20 cellular contexts compared by ENCODE assay signal in genomic region chr11:110891411-110891810, GRCh38.
DNase-seq lines count a peak whose midpoint lies in the region; ATAC-seq and TF ChIP-seq lines count a peak whose summit lies in the region.
"Had no signal": no experiment of that assay in that cellular context is flagged by ENCODE, and none has a peak within 500 bp of the region (broad histone marks: within the 10 kb centered on the region; RNA-seq: fewer than 3 reads in every experiment).

No MANE protein-coding gene starts in this region.

- H3K4me1 Mint-ChIP-seq in natural killer cell treated with Interleukin-12 subunit alpha and Interleukin-12 subunit beta and Interleukin-15 and Interleukin-18, amount 100 ng/mL, for 72 hours (ENCODE audit: low read depth in 2 of 2) = peaks cover 0 to 4% of the 10 kb centered on the region in 2 donors
- H3K4me1 Mint-ChIP-seq: nephron progenitor cell had no signal

- no peak for TF ChIP-seq EP300 in SK-N-SH (IDR thresholded peaks at IDR 0.05; ENCODE audit: borderline replicate concordance in 1 of 2, low read depth in 1 of 2, low read length in 1 of 2)

- no peaks in the 10 kb centered on the region for H3K36me3 ChIP-seq in SK-N-SH (replicated peaks in 1 of 2; ENCODE audit: control insufficient read depth in 1 of 2, insufficient read depth in 2 of 2, low read length in 1 of 2)
- H3K36me3 ChIP-seq in effector memory CD4-positive, alpha-beta T cell (ENCODE audit: control insufficient read depth, insufficient read depth, low read length) = no peaks in the 10 kb centered on the region
- H3K36me3 ChIP-seq: ascending aorta, tibial nerve had no signal

- ATAC-seq in left colon = peak; percentile 24
- no peak for ATAC-seq in natural killer cell treated with Interleukin-12 subunit alpha and Interleukin-12 subunit beta and Interleukin-15 and Interleukin-18, amount 100 ng/mL, for 72 hours

- TF ChIP-seq CTCF in SK-N-SH (IDR thresholded peaks at IDR 0.05) = no peak
- no peak for TF ChIP-seq CTCF in epithelial cell of proximal tubule (conservative IDR thresholded peaks at IDR 0.05; ENCODE audit: low read depth, low read length)

- H3F3A ChIP-seq in SK-N-SH (replicated peaks; ENCODE audit: insufficient read depth) = peaks cover 12% of the 10 kb centered on the region

- no peaks in the 10 kb centered on the region for H3K9me3 ChIP-seq in SK-N-SH
- H3K9me3 ChIP-seq in effector memory CD4-positive, alpha-beta T cell (ENCODE audit: control insufficient read depth, low read length) = no peaks in the 10 kb centered on the region
- H3K9me3 ChIP-seq: ascending aorta, tibial nerve had no signal

- CTCF ChIA-PET in SK-N-SH (lab: Yijun Ruan, JAX) = no interaction called here

- no peak for TF ChIP-seq RAD21 in SK-N-SH (IDR thresholded peaks at IDR 0.05; ENCODE audit: low read length)

- no peak overlapping the region for H3K4me3 ChIP-seq in SK-N-SH (ENCODE audit: low read depth in 2 of 2, low read length in 1 of 2)
- H3K4me3 ChIP-seq in epithelial cell of proximal tubule (ENCODE audit: low read depth, low read length) = no peak overlapping the region
- no peak overlapping the region for H3K4me3 ChIP-seq in effector memory CD4-positive, alpha-beta T cell (ENCODE audit: insufficient read depth, low read depth, low read length, poor library complexity, severe bottlenecking)
- H3K4me3 ChIP-seq: ascending aorta, tibial nerve had no signal

- H3K27me3 ChIP-seq in SK-N-SH (ENCODE audit: insufficient read depth) = no peaks in the 10 kb centered on the region
- no peaks in the 10 kb centered on the region for H3K27me3 ChIP-seq in effector memory CD4-positive, alpha-beta T cell (replicated peaks; ENCODE audit: control insufficient read depth, insufficient read depth, low read length, poor library complexity, severe bottlenecking)
- H3K27me3 ChIP-seq: ascending aorta, tibial nerve had no signal

- H3K4me2 ChIP-seq in SK-N-SH = no peak overlapping the region

- DNase-seq in AG08395 (ENCODE audit: low spot score) = peak; percentile 35
- no peak for DNase-seq in SK-N-SH
- peak; percentile 53 for DNase-seq in epithelial cell of proximal tubule (ENCODE audit: low read depth)
- no peak for DNase-seq in left colon
- no peak for DNase-seq in GF-D8 (lab: John Stamatoyannopoulos, UW)
- DNase-seq in hypothalamus (lab: John Stamatoyannopoulos, UW) = no peak
- no peak for DNase-seq in effector memory CD4-positive, alpha-beta T cell
- DNase-seq in natural killer cell treated with Interleukin-12 subunit alpha and Interleukin-12 subunit beta and Interleukin-15 and Interleukin-18, amount 100 ng/mL, for 72 hours (ENCODE audit: low spot score) = no peak
- DNase-seq: activated CD4-positive, alpha-beta T cell treated with anti-CD3 and anti-CD28 coated beads, Interleukin-2, amount 50 U/mL, for 1 hour; activated naive CD4-positive, alpha-beta T cell; CD4-positive, alpha-beta T cell; kidney; NCI-H146; nephron progenitor cell; RPMI8226; stimulated activated CD4-positive, alpha-beta T cell treated with anti-CD3 and anti-CD28 coated beads, Interleukin-15, amount 100 ng/mL, for 24 hours; stimulated activated naive CD4-positive, alpha-beta T cell had no signal

- POLR2A ChIA-PET in SK-N-SH (lab: Yijun Ruan, JAX) = no interaction called here

- intact Hi-C loops in left colon (cut with DNase I, micrococcal nuclease) = no loop called here

- peaks cover 0 to 8% of the 10 kb centered on the region in 2 experiments; a peak in 1 of 4 replicates for H3K4me1 ChIP-seq in SK-N-SH (ENCODE audit: control insufficient read depth in 1 of 2, insufficient read depth in 2 of 2, low read depth in 1 of 2, low read length in 1 of 2)
- H3K4me1 ChIP-seq in effector memory CD4-positive, alpha-beta T cell (ENCODE audit: control insufficient read depth, insufficient read depth, low read length, poor library complexity, severe bottlenecking) = no peaks in the 10 kb centered on the region
- H3K4me1 ChIP-seq: ascending aorta had no signal

- H3K27me3 Mint-ChIP-seq in natural killer cell treated with Interleukin-12 subunit alpha and Interleukin-12 subunit beta and Interleukin-15 and Interleukin-18, amount 100 ng/mL, for 72 hours = peaks cover 4 to 19% of the 10 kb centered on the region in 2 donors
- H3K27me3 Mint-ChIP-seq: CD4-positive, alpha-beta T cell had no signal

- H3K27ac ChIP-seq in SK-N-SH (ENCODE audit: low read depth in 2 of 2, low read length in 1 of 2) = peak overlapping the region in 1 of 2 experiments; percentile 45; a peak in 2 of 4 replicates
- H3K27ac ChIP-seq in effector memory CD4-positive, alpha-beta T cell (ENCODE audit: insufficient read depth, low read length, poor library complexity, severe bottlenecking) = no peak overlapping the region
- H3K27ac ChIP-seq: ascending aorta, tibial nerve had no signal

- WGBS in SK-N-SH (ENCODE audit: low lambda C conversion rate) = 88% methylated on average over 1 of the region's 1 CpG

- H3K9me3 Mint-ChIP-seq in natural killer cell treated with Interleukin-12 subunit alpha and Interleukin-12 subunit beta and Interleukin-15 and Interleukin-18, amount 100 ng/mL, for 72 hours = peaks cover 5% of the 10 kb centered on the region
- H3K9me3 Mint-ChIP-seq: CD4-positive, alpha-beta T cell; dendritic cell treated with granulocyte-macrophage colony-stimulating factor and Interleukin-4, amounts not matched to agents 40 ng/mL and 50 ng/mL, for 4 days had no signal

- H3K9me2 ChIP-seq in SK-N-SH = no peaks in the 10 kb centered on the region

- H3K9ac ChIP-seq in SK-N-SH = no peak overlapping the region

- H4K20me1 ChIP-seq in SK-N-SH (ENCODE audit: insufficient read depth) = no peaks in the 10 kb centered on the region

- no peaks in the 10 kb centered on the region for H3K36me3 Mint-ChIP-seq in natural killer cell treated with Interleukin-12 subunit alpha and Interleukin-12 subunit beta and Interleukin-15 and Interleukin-18, amount 100 ng/mL, for 72 hours

- H3K4me3 Mint-ChIP-seq in natural killer cell treated with Interleukin-12 subunit alpha and Interleukin-12 subunit beta and Interleukin-15 and Interleukin-18, amount 100 ng/mL, for 72 hours = no peak overlapping the region
- H3K4me3 Mint-ChIP-seq: CD4-positive, alpha-beta T cell; dendritic cell treated with granulocyte-macrophage colony-stimulating factor and Interleukin-4, amounts not matched to agents 40 ng/mL and 50 ng/mL, for 4 days; nephron progenitor cell had no signal

- no peak overlapping the region for H2AFZ ChIP-seq in SK-N-SH (ENCODE audit: low read depth)

- no peak overlapping the region for H3K27ac Mint-ChIP-seq in natural killer cell treated with Interleukin-12 subunit alpha and Interleukin-12 subunit beta and Interleukin-15 and Interleukin-18, amount 100 ng/mL, for 72 hours
- H3K27ac Mint-ChIP-seq: CD4-positive, alpha-beta T cell; dendritic cell treated with granulocyte-macrophage colony-stimulating factor and Interleukin-4, amounts not matched to agents 40 ng/mL and 50 ng/mL, for 4 days; nephron progenitor cell had no signal

- no peaks in the 10 kb centered on the region for H3K79me2 ChIP-seq in SK-N-SH (ENCODE audit: insufficient read depth)

TF ChIP-seq in SK-N-SH, 30 proteins besides CTCF, POLR2A, EP300 and RAD21:
- TF ChIP-seq ZBTB33 (IDR thresholded peaks at IDR 0.05; ENCODE audit: borderline replicate concordance, low read depth) (no peak), FOXM1 (IDR thresholded peaks at IDR 0.05; ENCODE audit: low read depth) (no peak), FOXJ3 (CRISPR knock-in tag; IDR thresholded peaks at IDR 0.05) (no peak), NFIC (IDR thresholded peaks at IDR 0.05; ENCODE audit: borderline replicate concordance) (no peak), JUND (IDR thresholded peaks at IDR 0.05) (peak; percentile 29; the same call in 1 of the 2 replicates), GATA2 (CRISPR knock-in tag; IDR thresholded peaks at IDR 0.05) (no peak), TAF1 (IDR thresholded peaks at IDR 0.05; ENCODE audit: borderline replicate concordance, low read depth, low read length) (no peak), NRF1 (IDR thresholded peaks at IDR 0.05; ENCODE audit: low read depth, low read length) (no peak), RXRA (IDR thresholded peaks at IDR 0.05; ENCODE audit: borderline replicate concordance, low read depth) (no peak), MXI1 (IDR thresholded peaks at IDR 0.05; ENCODE audit: low read depth, low read length) (no peak), RCOR1 (IDR thresholded peaks at IDR 0.05; ENCODE audit: low read length) (no peak), FOSL2 (IDR thresholded peaks at IDR 0.05; ENCODE audit: borderline replicate concordance, low read depth) (peak; percentile 36; the same call in 1 of the 2 replicates)

Comparison
In these comparisons a context has a peak if more than half of its experiments do, and no peak if none do; other contexts are left out.
1. DNase-seq: peak in AG08395 (single experiment) and epithelial cell of proximal tubule (single experiment); none in SK-N-SH (single experiment), left colon (0 of 2), GF-D8 (single experiment), hypothalamus (0 of 51), effector memory CD4-positive, alpha-beta T cell (0 of 3) and natural killer cell treated with Interleukin-12 subunit alpha and Interleukin-12 subunit beta and Interleukin-15 and Interleukin-18, amount 100 ng/mL, for 72 hours (single experiment).